In genomic region chr5:16934669-16935068, GRCh38 we compare ENCODE assay signal across 7 cellular contexts. TPM values are rescaled to one million over a fixed set of nuclear protein-coding genes. Genes with fewer than 3 reads are reported as not detected.
DNase-seq lines count a peak whose midpoint lies in the region; TF ChIP-seq lines count a peak whose summit lies in the region.

No MANE protein-coding gene starts in this region.

- H3K9me3 Mint-ChIP-seq in activated naive CD4-positive, alpha-beta T cell treated with anti-CD3 and anti-CD28 coated beads for 36 hours, result no peaks in the 10 kb centered on the region

- TF ChIP-seq EP300 in sigmoid colon (IDR thresholded peaks at IDR 0.05), result no peak

- H3K4me3 Mint-ChIP-seq in activated naive CD4-positive, alpha-beta T cell treated with anti-CD3 and anti-CD28 coated beads for 36 hours, result no peak overlapping the region

- peak overlapping the region in 2 of 4 donors; percentile 62 to 73 for H3K27ac ChIP-seq in sigmoid colon
- H3K27ac ChIP-seq in caudate nucleus (ENCODE audit: low read depth, low read length), result no peak overlapping the region

- in situ Hi-C loops in HAP-1 (cut with MboI; ENCODE audit: low sequenced_read_pairs), result loop anchor here (5.0 kb wide), 2 partner anchors 198 to 253 kb away; no protein-coding TSS in a partner anchor

- 1% methylated on average over 4 of the region's 4 CpGs for WGBS in sigmoid colon, 2 donors

- H3K4me1 ChIP-seq in HAP-1 (peaks cover 38% of the 10 kb centered on the region), sigmoid colon (peaks cover 0 to 30% (median 27%) of the 10 kb centered on the region in 4 donors)

- H3K36me3 Mint-ChIP-seq in activated naive CD4-positive, alpha-beta T cell treated with anti-CD3 and anti-CD28 coated beads for 36 hours (ENCODE audit: low read depth), result no peaks in the 10 kb centered on the region

- peaks cover 17% of the 10 kb centered on the region for H3K4me1 Mint-ChIP-seq in activated naive CD4-positive, alpha-beta T cell treated with anti-CD3 and anti-CD28 coated beads for 36 hours (ENCODE audit: low read depth)

- H3K4me3 ChIP-seq in HAP-1 (peak overlapping the region; percentile 87), foreskin fibroblast (ENCODE audit: low read depth in 1 of 2, low read length in 2 of 2) (peak overlapping the region; percentile 68 to 87), sigmoid colon (peak overlapping the region; percentile 57 to 63 (median 60))

- DNase-seq in HAP-1 (ENCODE audit: low spot score in 2 of 2) (peak in 1 of 2 experiments; percentile 14), SK-N-DZ (ENCODE audit: low spot score) (peak; percentile 5), foreskin fibroblast (peak in 1 of 2 donors; percentile 41), sigmoid colon (no peak), GM19238 (ENCODE audit: insufficient read length, low spot score) (no peak), caudate nucleus (lab: John Stamatoyannopoulos, UW) (no peak)
- DNase-seq in activated naive CD4-positive, alpha-beta T cell treated with anti-CD3 and anti-CD28 coated beads for 36 hours, result no peak

- H3K27me3 ChIP-seq in HAP-1 (ENCODE audit: low read depth), result no peaks in the 10 kb centered on the region; the same call in 1 of the 2 replicates
- H3K27me3 ChIP-seq in sigmoid colon, result peaks cover 25 to 75% (median 50%) of the 10 kb centered on the region in 3 donors

- CTCF ChIA-PET in activated naive CD4-positive, alpha-beta T cell treated with anti-CD3 and anti-CD28 coated beads for 36 hours (lab: Charles Lee), result no interaction called here

- no peak for TF ChIP-seq POLR2A in sigmoid colon (IDR thresholded peaks at IDR 0.05)

- H3K36me3 ChIP-seq in HAP-1 (replicated peaks) (no peaks in the 10 kb centered on the region), sigmoid colon (no peaks in the 10 kb centered on the region)

- peaks cover 70% of the 10 kb centered on the region for H3K27me3 Mint-ChIP-seq in activated naive CD4-positive, alpha-beta T cell treated with anti-CD3 and anti-CD28 coated beads for 36 hours (ENCODE audit: low read depth)

- no peak overlapping the region for H3K27ac Mint-ChIP-seq in activated naive CD4-positive, alpha-beta T cell treated with anti-CD3 and anti-CD28 coated beads for 36 hours

- H3K9me3 ChIP-seq in HAP-1 (no peaks in the 10 kb centered on the region), sigmoid colon (no peaks in the 10 kb centered on the region)

- TF ChIP-seq CTCF in foreskin fibroblast (IDR thresholded peaks at IDR 0.05; ENCODE audit: low read depth, low read length) (no peak), sigmoid colon (IDR thresholded peaks at IDR 0.05) (no peak)

- intact Hi-C loops in sigmoid colon (cut with DNase I), result loop anchor here (5.0 to 10.0 kb wide), 2 partner anchors 130 to 258 kb away; no protein-coding TSS in a partner anchor
- intact Hi-C loops in activated naive CD4-positive, alpha-beta T cell treated with anti-CD3 and anti-CD28 coated beads for 36 hours (cut with micrococcal nuclease), result loop anchor here (1.0 to 10.0 kb wide), 6 partner anchors 144 to 467 kb away; partner anchors contain the start of genes RETREG1 and ZNF622

RNA-seq across cellular contexts. Expression of gene MYO10, which starts 1.4 kb away (rescaled TPM):
- 0.92 and 2.4 TPM in 2 replicates for polyA plus RNA-seq in SK-N-DZ (2014; cell fraction: cytosol; rRNA removed)
- 0.31 and 0.46 TPM in 2 replicates for polyA plus RNA-seq in SK-N-DZ (2014; cell fraction: nucleus; rRNA removed)
- 1 to 10 TPM; 3.9 to 8.3 (median 5.1) TPM for total RNA-seq in sigmoid colon
- 10 to 100 TPM; 13.2 to 20.3 (median 15.4) TPM for polyA plus RNA-seq in sigmoid colon
- total RNA-seq in activated naive CD4-positive, alpha-beta T cell treated with anti-CD3 and anti-CD28 coated beads for 36 hours, result under 1 TPM; 0.05 to 0.27 TPM
